ENCODE assay signal across 8 cellular contexts in genomic region chr17:62627219-62627903, GRCh38. TPM values are rescaled to one million over a fixed set of nuclear protein-coding genes. Genes with fewer than 3 reads are reported as not detected.
DNase-seq lines count a peak whose midpoint lies in the region; ATAC-seq, FAIRE-seq and TF ChIP-seq lines count a peak whose summit lies in the region.

A gene with protein sequence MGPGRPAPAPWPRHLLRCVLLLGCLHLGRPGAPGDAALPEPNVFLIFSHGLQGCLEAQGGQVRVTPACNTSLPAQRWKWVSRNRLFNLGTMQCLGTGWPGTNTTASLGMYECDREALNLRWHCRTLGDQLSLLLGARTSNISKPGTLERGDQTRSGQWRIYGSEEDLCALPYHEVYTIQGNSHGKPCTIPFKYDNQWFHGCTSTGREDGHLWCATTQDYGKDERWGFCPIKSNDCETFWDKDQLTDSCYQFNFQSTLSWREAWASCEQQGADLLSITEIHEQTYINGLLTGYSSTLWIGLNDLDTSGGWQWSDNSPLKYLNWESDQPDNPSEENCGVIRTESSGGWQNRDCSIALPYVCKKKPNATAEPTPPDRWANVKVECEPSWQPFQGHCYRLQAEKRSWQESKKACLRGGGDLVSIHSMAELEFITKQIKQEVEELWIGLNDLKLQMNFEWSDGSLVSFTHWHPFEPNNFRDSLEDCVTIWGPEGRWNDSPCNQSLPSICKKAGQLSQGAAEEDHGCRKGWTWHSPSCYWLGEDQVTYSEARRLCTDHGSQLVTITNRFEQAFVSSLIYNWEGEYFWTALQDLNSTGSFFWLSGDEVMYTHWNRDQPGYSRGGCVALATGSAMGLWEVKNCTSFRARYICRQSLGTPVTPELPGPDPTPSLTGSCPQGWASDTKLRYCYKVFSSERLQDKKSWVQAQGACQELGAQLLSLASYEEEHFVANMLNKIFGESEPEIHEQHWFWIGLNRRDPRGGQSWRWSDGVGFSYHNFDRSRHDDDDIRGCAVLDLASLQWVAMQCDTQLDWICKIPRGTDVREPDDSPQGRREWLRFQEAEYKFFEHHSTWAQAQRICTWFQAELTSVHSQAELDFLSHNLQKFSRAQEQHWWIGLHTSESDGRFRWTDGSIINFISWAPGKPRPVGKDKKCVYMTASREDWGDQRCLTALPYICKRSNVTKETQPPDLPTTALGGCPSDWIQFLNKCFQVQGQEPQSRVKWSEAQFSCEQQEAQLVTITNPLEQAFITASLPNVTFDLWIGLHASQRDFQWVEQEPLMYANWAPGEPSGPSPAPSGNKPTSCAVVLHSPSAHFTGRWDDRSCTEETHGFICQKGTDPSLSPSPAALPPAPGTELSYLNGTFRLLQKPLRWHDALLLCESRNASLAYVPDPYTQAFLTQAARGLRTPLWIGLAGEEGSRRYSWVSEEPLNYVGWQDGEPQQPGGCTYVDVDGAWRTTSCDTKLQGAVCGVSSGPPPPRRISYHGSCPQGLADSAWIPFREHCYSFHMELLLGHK (N-terminal part only) (plus strand): TSS chr17:62627670. CDS start chr17:62627803, 133 bp downstream.

- no peaks in the 10 kb centered on the region for H3K36me3 ChIP-seq in endothelial cell of umbilical vein (ENCODE audit: control insufficient read depth in 2 of 2, extremely low read depth in 1 of 2, insufficient read depth in 2 of 2, low read length in 2 of 2)

- DNase-seq in ELR (ENCODE audit: low read depth) (peak; percentile 87), endothelial cell of umbilical vein (ENCODE audit: low read depth, low spot score) (peak; percentile 68), mesothelial cell of epicardium (ENCODE audit: low spot score in 2 of 2, unreplicated experiment in 2 of 2) (peak in 1 of 2 experiments; percentile 55), hippocampal formation (lab: John Stamatoyannopoulos, UW) (no peak)
- peak; percentile 44 to 65 for DNase-seq in activated CD4-positive, alpha-beta T cell treated with anti-CD3 and anti-CD28 coated beads for 4 hours
- DNase-seq in stimulated activated CD8-positive, alpha-beta memory T cell treated with anti-CD3 and anti-CD28 coated beads, Interleukin-7, amount 100 ng/mL, for 4 hours (ENCODE audit: low read depth in 2 of 2): peak; percentile 43 to 58

- no peak for TF ChIP-seq EP300 in Ishikawa (IDR thresholded peaks at IDR 0.05; ENCODE audit: borderline replicate concordance)

- H3K27me3 Mint-ChIP-seq in mesothelial cell of epicardium (ENCODE audit: low read depth): peaks cover 9% of the 10 kb centered on the region

- H3K9me3 ChIP-seq in endothelial cell of umbilical vein (replicated peaks; ENCODE audit: control insufficient read depth, insufficient read depth, low read length): no peaks in the 10 kb centered on the region

- no peak for ATAC-seq in HG02588 (IDR thresholded peaks at IDR 0.05; ENCODE audit: unreplicated experiment)

- peak within 1 kb of the TSS; percentile 50 for H3K27ac ChIP-seq in endothelial cell of umbilical vein (ENCODE audit: insufficient read depth, low read depth, low read length)

- intact Hi-C loops in endothelial cell of umbilical vein (cut with micrococcal nuclease): loop anchor here (1.0 to 5.0 kb wide), 4 partner anchors 25 to 74 kb away; no protein-coding TSS in a partner anchor

- no peaks in the 10 kb centered on the region for H3K79me2 ChIP-seq in endothelial cell of umbilical vein (ENCODE audit: control insufficient read depth, insufficient read depth, low read length)

- H3K9me1 ChIP-seq in endothelial cell of umbilical vein (replicated peaks; ENCODE audit: control insufficient read depth, extremely low read depth, insufficient read depth, low read length): no peaks in the 10 kb centered on the region

- CTCF ChIA-PET in endothelial cell of umbilical vein (lab: Charles Lee): no interaction called here

- H2AFZ ChIP-seq in endothelial cell of umbilical vein (ENCODE audit: low read depth, low read length): peak within 1 kb of the TSS; percentile 76

- TF ChIP-seq CTCF in endothelial cell of umbilical vein (IDR thresholded peaks at IDR 0.05; ENCODE audit: extremely low read depth in 1 of 2, insufficient read depth in 1 of 2, low read depth in 1 of 2, low read length in 2 of 2): peak in 1 of 2 donors; percentile 20
- no peak for TF ChIP-seq CTCF in mesothelial cell of epicardium (IDR thresholded peaks at IDR 0.05; ENCODE audit: unreplicated experiment)

- peak within 1 kb of the TSS; percentile 72 for H3K4me2 ChIP-seq in endothelial cell of umbilical vein (ENCODE audit: insufficient read depth, low read length)

- BruUV-seq in endothelial cell of umbilical vein (replicated peaks; lab: Mats Ljungman, UMichigan): TSS peak; percentile 53

- peak; percentile 50 for TF ChIP-seq POLR2A in endothelial cell of umbilical vein (IDR thresholded peaks at IDR 0.05; ENCODE audit: low read depth, low read length)

- peak within 1 kb of the TSS; percentile 94 for H3K27ac Mint-ChIP-seq in mesothelial cell of epicardium

- peaks cover 41% of the 10 kb centered on the region for H3K4me1 Mint-ChIP-seq in mesothelial cell of epicardium

- H3K9me3 Mint-ChIP-seq in mesothelial cell of epicardium: no peaks in the 10 kb centered on the region

- peaks cover 6% of the 10 kb centered on the region for H3K4me1 ChIP-seq in endothelial cell of umbilical vein (ENCODE audit: control insufficient read depth, extremely low read depth, insufficient read depth, low read length)

- H3K36me3 Mint-ChIP-seq in mesothelial cell of epicardium: peaks cover 11% of the 10 kb centered on the region

- H4K20me1 ChIP-seq in endothelial cell of umbilical vein (replicated peaks; ENCODE audit: control insufficient read depth, extremely low read depth, insufficient read depth, low read length): no peaks in the 10 kb centered on the region

- POLR2A ChIA-PET in endothelial cell of umbilical vein (lab: Charles Lee): no interaction called here

- dilution Hi-C loops in endothelial cell of umbilical vein (cut with MboI; ENCODE audit: extremely low pct_ligation_motif_present, low sequenced_read_pairs): no loop called here

- FAIRE-seq in endothelial cell of umbilical vein (lab: Jason Lieb, UNC): peak; percentile 81

- H3K9ac ChIP-seq in endothelial cell of umbilical vein (replicated peaks; ENCODE audit: extremely low read depth, insufficient read depth, low read length): peak within 1 kb of the TSS; percentile 52

- no peak for TF ChIP-seq RAD21 in Ishikawa (IDR thresholded peaks at IDR 0.05; ENCODE audit: low read depth)

- H3K4me3 ChIP-seq in endothelial cell of umbilical vein (replicated peaks in 1 of 3; ENCODE audit: insufficient read depth in 1 of 3, low read depth in 1 of 3, low read length in 3 of 3): peak within 1 kb of the TSS; percentile 33 to 63 (median 51)

- H3K4me3 Mint-ChIP-seq in mesothelial cell of epicardium: peak within 1 kb of the TSS; percentile 84

- no peaks in the 10 kb centered on the region for H3K27me3 ChIP-seq in endothelial cell of umbilical vein (ENCODE audit: control insufficient read depth in 2 of 2, insufficient read depth in 2 of 2, low read length in 2 of 2)

TF ChIP-seq in Ishikawa, 13 proteins besides CTCF, POLR2A, EP300 and RAD21:
- TF ChIP-seq, protein P1, sequence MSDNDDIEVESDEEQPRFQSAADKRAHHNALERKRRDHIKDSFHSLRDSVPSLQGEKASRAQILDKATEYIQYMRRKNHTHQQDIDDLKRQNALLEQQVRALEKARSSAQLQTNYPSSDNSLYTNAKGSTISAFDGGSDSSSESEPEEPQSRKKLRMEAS (IDR thresholded peaks at IDR 0.05): 0 out of 2 replicates have a peak, but pooled peaks have one; percentile 49
- TF ChIP-seq TAF1 (IDR thresholded peaks at IDR 0.05; ENCODE audit: low read depth) (0 out of 2 replicates have a peak, but pooled peaks have one; percentile 20), CEBPB (IDR thresholded peaks at IDR 0.05) (no peak)

TF ChIP-seq in endothelial cell of umbilical vein, 7 proteins besides CTCF, POLR2A, EP300 and RAD21:
- TF ChIP-seq MYC (IDR thresholded peaks at IDR 0.05; ENCODE audit: low read depth, low read length): no peak
- no peak for TF ChIP-seq JUN (IDR thresholded peaks at IDR 0.05; ENCODE audit: borderline replicate concordance, insufficient read depth, insufficient read length, low read depth)
- peak; percentile 55 for TF ChIP-seq POLR2AphosphoS5 (IDR thresholded peaks at IDR 0.05; ENCODE audit: insufficient read depth, low read depth, low read length)
- TF ChIP-seq, protein P1 (IDR thresholded peaks at IDR 0.05; ENCODE audit: insufficient read depth, insufficient read length): no peak
- TF ChIP-seq FOS (IDR thresholded peaks at IDR 0.05; ENCODE audit: borderline replicate concordance, insufficient read depth, low read length): no peak
- no peak for TF ChIP-seq EZH2 (IDR thresholded peaks at IDR 0.05; ENCODE audit: borderline replicate concordance, low read depth, low read length, severe bottlenecking)
- no peak for TF ChIP-seq GATA2 (IDR thresholded peaks at IDR 0.05; ENCODE audit: insufficient read depth, insufficient read length, low read depth, low read length)

RNA-seq across cellular contexts. Expression of the gene that starts here (rescaled TPM):
- total RNA-seq in endothelial cell of umbilical vein (52.7 and 52.9 TPM in 2 replicates), mesothelial cell of epicardium (115 to 120 TPM (median 119 TPM) in 3 replicates)
- 30.6 and 36.5 TPM in 2 replicates for polyA plus RNA-seq in endothelial cell of umbilical vein
- polyA plus RNA-seq in endothelial cell of umbilical vein (2011; cell fraction: cytosol; rRNA removed): 21.5 and 27.2 TPM in 2 replicates
- polyA plus RNA-seq in endothelial cell of umbilical vein (2011; cell fraction: nucleus; rRNA removed): 51.4 and 58.5 TPM in 2 replicates
- polyA plus RNA-seq in endothelial cell of umbilical vein (2012): 16.4 and 37.6 TPM in 2 replicates
- 28.6 and 34.0 TPM in 2 replicates for polyA minus RNA-seq in endothelial cell of umbilical vein
- 8.2 TPM for polyA minus RNA-seq in endothelial cell of umbilical vein (2011; cell fraction: cytosol; rRNA and poly(A)+ RNA removed)
- polyA minus RNA-seq in endothelial cell of umbilical vein (2011; cell fraction: nucleus; rRNA and poly(A)+ RNA removed): 20.4 and 35.9 TPM in 2 replicates

Comparison
In these comparisons a context has a peak if more than half of its experiments do, and no peak if none do; other contexts are left out.
1. DNase-seq: peak in ELR (single experiment), activated CD4-positive, alpha-beta T cell treated with anti-CD3 and anti-CD28 coated beads for 4 hours (2 of 2), endothelial cell of umbilical vein (single experiment) and stimulated activated CD8-positive, alpha-beta memory T cell treated with anti-CD3 and anti-CD28 coated beads, Interleukin-7, amount 100 ng/mL, for 4 hours (2 of 2); none in hippocampal formation (0 of 2).